ENCODE assay signal across 1 cellular context in genomic region chr10:125155101-125155500, GRCh38.
TF ChIP-seq lines count a peak whose summit lies in the region.

No MANE protein-coding gene starts in this region.

TF ChIP-seq in IMR-90, 13 proteins besides CTCF, POLR2A, EP300 and RAD21 (continued from another document):
- TF ChIP-seq RCOR1 (IDR thresholded peaks at IDR 0.05; ENCODE audit: insufficient replicate concordance, low read length) (no peak), CEBPB (IDR thresholded peaks at IDR 0.05; ENCODE audit: low read depth, low read length) (no peak), BHLHE40 (IDR thresholded peaks at IDR 0.05; ENCODE audit: low read depth, low read length) (no peak), RFX5 (IDR thresholded peaks at IDR 0.05; ENCODE audit: low read depth, low read length) (no peak), USF2 (IDR thresholded peaks at IDR 0.05; ENCODE audit: low read depth, low read length) (no peak)
